Comparison of ENCODE assay signal across 2 cellular contexts in the genomic region with DNA sequence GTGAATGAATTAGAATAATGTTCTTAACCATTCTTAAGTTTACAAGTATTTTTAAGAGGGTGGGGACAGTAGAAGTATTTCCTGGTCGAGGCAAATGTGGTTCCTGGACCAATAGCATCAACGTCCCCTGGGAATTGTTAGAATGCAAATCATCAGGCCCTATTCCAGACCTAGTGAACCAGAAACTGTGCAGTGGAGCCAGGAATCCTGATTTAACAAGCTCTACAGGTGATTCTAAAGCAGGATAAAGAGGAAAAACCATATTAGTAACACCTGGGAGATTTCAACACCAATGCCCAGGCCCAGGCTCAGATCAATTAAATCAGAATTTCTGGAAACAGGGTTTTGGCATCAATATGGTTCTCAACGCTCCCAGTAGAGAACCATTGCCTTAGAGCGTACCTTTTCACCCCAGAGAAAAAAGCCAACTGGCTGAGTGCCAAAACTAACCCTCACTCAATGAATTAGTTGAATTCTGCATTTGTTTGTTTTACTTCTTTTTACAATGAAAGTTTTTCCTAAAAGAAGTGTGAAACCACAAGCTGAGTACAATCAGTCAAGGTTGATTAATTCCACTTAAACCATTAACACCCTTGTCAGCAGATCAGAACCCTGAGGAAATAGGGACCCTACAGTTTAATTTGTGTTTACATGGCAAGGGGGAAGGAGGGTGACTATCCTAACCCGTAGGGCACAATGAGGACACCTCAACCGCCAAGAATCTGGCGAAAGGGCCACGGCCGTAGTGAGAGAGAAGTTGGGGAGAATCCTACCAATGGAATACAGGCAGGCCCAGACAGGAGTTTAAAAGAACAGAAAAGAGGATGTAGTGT.
TF ChIP-seq lines count a peak whose summit lies in the region.

No MANE protein-coding gene starts in this region.

TF ChIP-seq in HEK293, 187 proteins besides CTCF, POLR2A, EP300 and RAD21 (continued from another document):
- peak; percentile 72 for TF ChIP-seq OSR2 (tag by site-specific recombination; IDR thresholded peaks at IDR 0.05)
- peak; percentile 25; the same call in 1 of the 2 replicates for TF ChIP-seq ZNF561 (tag by site-specific recombination; IDR thresholded peaks at IDR 0.05; ENCODE audit: borderline replicate concordance)
- TF ChIP-seq ZNF585B (tag by site-specific recombination; IDR thresholded peaks at IDR 0.05) = peak; percentile 25; the same call in 1 of the 2 replicates
- TF ChIP-seq ZFHX2 (tag by site-specific recombination; conservative IDR thresholded peaks at IDR 0.05) = no peak
- TF ChIP-seq ZNF366 (tag by site-specific recombination; conservative IDR thresholded peaks at IDR 0.05) = 0 out of 2 replicates have a peak, but pooled peaks have one; percentile 16
- TF ChIP-seq, protein P1, sequence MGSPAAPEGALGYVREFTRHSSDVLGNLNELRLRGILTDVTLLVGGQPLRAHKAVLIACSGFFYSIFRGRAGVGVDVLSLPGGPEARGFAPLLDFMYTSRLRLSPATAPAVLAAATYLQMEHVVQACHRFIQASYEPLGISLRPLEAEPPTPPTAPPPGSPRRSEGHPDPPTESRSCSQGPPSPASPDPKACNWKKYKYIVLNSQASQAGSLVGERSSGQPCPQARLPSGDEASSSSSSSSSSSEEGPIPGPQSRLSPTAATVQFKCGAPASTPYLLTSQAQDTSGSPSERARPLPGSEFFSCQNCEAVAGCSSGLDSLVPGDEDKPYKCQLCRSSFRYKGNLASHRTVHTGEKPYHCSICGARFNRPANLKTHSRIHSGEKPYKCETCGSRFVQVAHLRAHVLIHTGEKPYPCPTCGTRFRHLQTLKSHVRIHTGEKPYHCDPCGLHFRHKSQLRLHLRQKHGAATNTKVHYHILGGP (tag by site-specific recombination; IDR thresholded peaks at IDR 0.05) = 0 out of 2 replicates have a peak, but pooled peaks have one; percentile 18
- TF ChIP-seq SCRT2 (tag by site-specific recombination; IDR thresholded peaks at IDR 0.05) = peak; percentile 38; the same call in 1 of the 2 replicates
- no peak for TF ChIP-seq ZNF707 (tag by site-specific recombination; IDR thresholded peaks at IDR 0.05)
- peak; percentile 45; the same call in 1 of the 2 replicates for TF ChIP-seq FEZF1 (tag by site-specific recombination; IDR thresholded peaks at IDR 0.05)
- TF ChIP-seq, protein P2, sequence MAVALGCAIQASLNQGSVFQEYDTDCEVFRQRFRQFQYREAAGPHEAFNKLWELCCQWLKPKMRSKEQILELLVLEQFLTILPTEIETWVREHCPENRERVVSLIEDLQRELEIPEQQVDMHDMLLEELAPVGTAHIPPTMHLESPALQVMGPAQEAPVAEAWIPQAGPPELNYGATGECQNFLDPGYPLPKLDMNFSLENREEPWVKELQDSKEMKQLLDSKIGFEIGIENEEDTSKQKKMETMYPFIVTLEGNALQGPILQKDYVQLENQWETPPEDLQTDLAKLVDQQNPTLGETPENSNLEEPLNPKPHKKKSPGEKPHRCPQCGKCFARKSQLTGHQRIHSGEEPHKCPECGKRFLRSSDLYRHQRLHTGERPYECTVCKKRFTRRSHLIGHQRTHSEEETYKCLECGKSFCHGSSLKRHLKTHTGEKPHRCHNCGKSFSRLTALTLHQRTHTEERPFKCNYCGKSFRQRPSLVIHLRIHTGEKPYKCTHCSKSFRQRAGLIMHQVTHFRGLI (tag by site-specific recombination; IDR thresholded peaks at IDR 0.05) = no peak
- TF ChIP-seq ZNF664 (tag by site-specific recombination; IDR thresholded peaks at IDR 0.05) = no peak
- TF ChIP-seq ZNF626 (tag by site-specific recombination; IDR thresholded peaks at IDR 0.05) = no peak
- 0 out of 2 replicates have a peak, but pooled peaks have one; percentile 33 for TF ChIP-seq IKZF3 (tag by site-specific recombination; IDR thresholded peaks at IDR 0.05)
- peak; percentile 65; the same call in 1 of the 2 replicates for TF ChIP-seq ZNF350 (tag by site-specific recombination; IDR thresholded peaks at IDR 0.05)
- TF ChIP-seq ZNF843 (tag by site-specific recombination; IDR thresholded peaks at IDR 0.05) = peak; percentile 35; the same call in 1 of the 2 replicates
TF ChIP-seq in HEK293: peak in this region for 12.

TF ChIP-seq in HepG2, 621 proteins besides CTCF, POLR2A, EP300 and RAD21 (continued from another document and continues in another):
- TF ChIP-seq RBM22 (optimal IDR thresholded peaks at IDR 0.05; ENCODE audit: low read length) = peak; percentile 63
- TF ChIP-seq ZNF614 (CRISPR knock-in tag; IDR thresholded peaks at IDR 0.05; ENCODE audit: borderline replicate concordance) = no peak
- no peak for TF ChIP-seq FOXM1 (CRISPR knock-in tag; IDR thresholded peaks at IDR 0.05)
- TF ChIP-seq, protein P3, sequence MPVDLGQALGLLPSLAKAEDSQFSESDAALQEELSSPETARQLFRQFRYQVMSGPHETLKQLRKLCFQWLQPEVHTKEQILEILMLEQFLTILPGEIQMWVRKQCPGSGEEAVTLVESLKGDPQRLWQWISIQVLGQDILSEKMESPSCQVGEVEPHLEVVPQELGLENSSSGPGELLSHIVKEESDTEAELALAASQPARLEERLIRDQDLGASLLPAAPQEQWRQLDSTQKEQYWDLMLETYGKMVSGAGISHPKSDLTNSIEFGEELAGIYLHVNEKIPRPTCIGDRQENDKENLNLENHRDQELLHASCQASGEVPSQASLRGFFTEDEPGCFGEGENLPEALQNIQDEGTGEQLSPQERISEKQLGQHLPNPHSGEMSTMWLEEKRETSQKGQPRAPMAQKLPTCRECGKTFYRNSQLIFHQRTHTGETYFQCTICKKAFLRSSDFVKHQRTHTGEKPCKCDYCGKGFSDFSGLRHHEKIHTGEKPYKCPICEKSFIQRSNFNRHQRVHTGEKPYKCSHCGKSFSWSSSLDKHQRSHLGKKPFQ (CRISPR knock-in tag; IDR thresholded peaks at IDR 0.05; ENCODE audit: insufficient replicate concordance) = no peak
- TF ChIP-seq GTF3A (CRISPR knock-in tag; conservative IDR thresholded peaks at IDR 0.05) = no peak
- TF ChIP-seq SPEN (CRISPR knock-in tag; IDR thresholded peaks at IDR 0.05; ENCODE audit: low read depth) = no peak
- TF ChIP-seq ZNF136 (CRISPR knock-in tag; IDR thresholded peaks at IDR 0.05; ENCODE audit: low read depth) = no peak
- TF ChIP-seq ZNF747 (CRISPR knock-in tag; IDR thresholded peaks at IDR 0.05; ENCODE audit: borderline replicate concordance) = no peak
- TF ChIP-seq, protein P4, sequence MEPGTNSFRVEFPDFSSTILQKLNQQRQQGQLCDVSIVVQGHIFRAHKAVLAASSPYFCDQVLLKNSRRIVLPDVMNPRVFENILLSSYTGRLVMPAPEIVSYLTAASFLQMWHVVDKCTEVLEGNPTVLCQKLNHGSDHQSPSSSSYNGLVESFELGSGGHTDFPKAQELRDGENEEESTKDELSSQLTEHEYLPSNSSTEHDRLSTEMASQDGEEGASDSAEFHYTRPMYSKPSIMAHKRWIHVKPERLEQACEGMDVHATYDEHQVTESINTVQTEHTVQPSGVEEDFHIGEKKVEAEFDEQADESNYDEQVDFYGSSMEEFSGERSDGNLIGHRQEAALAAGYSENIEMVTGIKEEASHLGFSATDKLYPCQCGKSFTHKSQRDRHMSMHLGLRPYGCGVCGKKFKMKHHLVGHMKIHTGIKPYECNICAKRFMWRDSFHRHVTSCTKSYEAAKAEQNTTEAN (CRISPR knock-in tag; conservative IDR thresholded peaks at IDR 0.05) = no peak
- TF ChIP-seq, protein P5, sequence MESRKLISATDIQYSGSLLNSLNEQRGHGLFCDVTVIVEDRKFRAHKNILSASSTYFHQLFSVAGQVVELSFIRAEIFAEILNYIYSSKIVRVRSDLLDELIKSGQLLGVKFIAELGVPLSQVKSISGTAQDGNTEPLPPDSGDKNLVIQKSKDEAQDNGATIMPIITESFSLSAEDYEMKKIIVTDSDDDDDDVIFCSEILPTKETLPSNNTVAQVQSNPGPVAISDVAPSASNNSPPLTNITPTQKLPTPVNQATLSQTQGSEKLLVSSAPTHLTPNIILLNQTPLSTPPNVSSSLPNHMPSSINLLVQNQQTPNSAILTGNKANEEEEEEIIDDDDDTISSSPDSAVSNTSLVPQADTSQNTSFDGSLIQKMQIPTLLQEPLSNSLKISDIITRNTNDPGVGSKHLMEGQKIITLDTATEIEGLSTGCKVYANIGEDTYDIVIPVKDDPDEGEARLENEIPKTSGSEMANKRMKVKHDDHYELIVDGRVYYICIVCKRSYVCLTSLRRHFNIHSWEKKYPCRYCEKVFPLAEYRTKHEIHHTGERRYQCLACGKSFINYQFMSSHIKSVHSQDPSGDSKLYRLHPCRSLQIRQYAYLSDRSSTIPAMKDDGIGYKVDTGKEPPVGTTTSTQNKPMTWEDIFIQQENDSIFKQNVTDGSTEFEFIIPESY (CRISPR knock-in tag; IDR thresholded peaks at IDR 0.05) = peak; percentile 85
- TF ChIP-seq, protein P6, sequence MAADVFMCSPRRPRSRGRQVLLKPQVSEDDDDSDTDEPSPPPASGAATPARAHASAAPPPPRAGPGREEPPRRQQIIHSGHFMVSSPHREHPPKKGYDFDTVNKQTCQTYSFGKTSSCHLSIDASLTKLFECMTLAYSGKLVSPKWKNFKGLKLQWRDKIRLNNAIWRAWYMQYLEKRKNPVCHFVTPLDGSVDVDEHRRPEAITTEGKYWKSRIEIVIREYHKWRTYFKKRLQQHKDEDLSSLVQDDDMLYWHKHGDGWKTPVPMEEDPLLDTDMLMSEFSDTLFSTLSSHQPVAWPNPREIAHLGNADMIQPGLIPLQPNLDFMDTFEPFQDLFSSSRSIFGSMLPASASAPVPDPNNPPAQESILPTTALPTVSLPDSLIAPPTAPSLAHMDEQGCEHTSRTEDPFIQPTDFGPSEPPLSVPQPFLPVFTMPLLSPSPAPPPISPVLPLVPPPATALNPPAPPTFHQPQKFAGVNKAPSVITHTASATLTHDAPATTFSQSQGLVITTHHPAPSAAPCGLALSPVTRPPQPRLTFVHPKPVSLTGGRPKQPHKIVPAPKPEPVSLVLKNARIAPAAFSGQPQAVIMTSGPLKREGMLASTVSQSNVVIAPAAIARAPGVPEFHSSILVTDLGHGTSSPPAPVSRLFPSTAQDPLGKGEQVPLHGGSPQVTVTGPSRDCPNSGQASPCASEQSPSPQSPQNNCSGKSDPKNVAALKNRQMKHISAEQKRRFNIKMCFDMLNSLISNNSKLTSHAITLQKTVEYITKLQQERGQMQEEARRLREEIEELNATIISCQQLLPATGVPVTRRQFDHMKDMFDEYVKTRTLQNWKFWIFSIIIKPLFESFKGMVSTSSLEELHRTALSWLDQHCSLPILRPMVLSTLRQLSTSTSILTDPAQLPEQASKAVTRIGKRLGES (CRISPR knock-in tag; IDR thresholded peaks at IDR 0.05; ENCODE audit: borderline replicate concordance) = no peak
- TF ChIP-seq, protein P7, sequence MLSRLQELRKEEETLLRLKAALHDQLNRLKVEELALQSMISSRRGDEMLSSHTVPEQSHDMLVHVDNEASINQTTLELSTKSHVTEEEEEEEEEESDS (CRISPR knock-in tag; IDR thresholded peaks at IDR 0.05; ENCODE audit: borderline replicate concordance) = no peak
- no peak for TF ChIP-seq IRF2 (CRISPR knock-in tag; IDR thresholded peaks at IDR 0.05)
- TF ChIP-seq, protein P8, sequence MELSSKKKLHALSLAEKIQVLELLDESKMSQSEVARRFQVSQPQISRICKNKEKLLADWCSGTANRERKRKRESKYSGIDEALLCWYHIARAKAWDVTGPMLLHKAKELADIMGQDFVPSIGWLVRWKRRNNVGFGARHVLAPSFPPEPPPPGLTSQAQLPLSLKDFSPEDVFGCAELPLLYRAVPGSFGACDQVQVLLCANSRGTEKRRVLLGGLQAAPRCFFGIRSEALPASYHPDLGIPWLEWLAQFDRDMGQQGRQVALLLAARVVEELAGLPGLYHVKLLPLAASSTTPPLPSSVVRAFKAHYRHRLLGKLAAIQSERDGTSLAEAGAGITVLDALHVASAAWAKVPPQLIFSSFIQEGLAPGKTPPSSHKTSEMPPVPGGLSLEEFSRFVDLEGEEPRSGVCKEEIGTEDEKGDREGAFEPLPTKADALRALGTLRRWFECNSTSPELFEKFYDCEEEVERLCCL (CRISPR knock-in tag; IDR thresholded peaks at IDR 0.05; ENCODE audit: borderline replicate concordance) = no peak
- peak; percentile 64 for TF ChIP-seq RBFOX2 (IDR thresholded peaks at IDR 0.05; ENCODE audit: low read depth, low read length)
- TF ChIP-seq, protein P9, sequence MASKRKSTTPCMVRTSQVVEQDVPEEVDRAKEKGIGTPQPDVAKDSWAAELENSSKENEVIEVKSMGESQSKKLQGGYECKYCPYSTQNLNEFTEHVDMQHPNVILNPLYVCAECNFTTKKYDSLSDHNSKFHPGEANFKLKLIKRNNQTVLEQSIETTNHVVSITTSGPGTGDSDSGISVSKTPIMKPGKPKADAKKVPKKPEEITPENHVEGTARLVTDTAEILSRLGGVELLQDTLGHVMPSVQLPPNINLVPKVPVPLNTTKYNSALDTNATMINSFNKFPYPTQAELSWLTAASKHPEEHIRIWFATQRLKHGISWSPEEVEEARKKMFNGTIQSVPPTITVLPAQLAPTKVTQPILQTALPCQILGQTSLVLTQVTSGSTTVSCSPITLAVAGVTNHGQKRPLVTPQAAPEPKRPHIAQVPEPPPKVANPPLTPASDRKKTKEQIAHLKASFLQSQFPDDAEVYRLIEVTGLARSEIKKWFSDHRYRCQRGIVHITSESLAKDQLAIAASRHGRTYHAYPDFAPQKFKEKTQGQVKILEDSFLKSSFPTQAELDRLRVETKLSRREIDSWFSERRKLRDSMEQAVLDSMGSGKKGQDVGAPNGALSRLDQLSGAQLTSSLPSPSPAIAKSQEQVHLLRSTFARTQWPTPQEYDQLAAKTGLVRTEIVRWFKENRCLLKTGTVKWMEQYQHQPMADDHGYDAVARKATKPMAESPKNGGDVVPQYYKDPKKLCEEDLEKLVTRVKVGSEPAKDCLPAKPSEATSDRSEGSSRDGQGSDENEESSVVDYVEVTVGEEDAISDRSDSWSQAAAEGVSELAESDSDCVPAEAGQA (IDR thresholded peaks at IDR 0.05; ENCODE audit: low read depth) = no peak
- TF ChIP-seq, protein P9 (CRISPR knock-in tag; IDR thresholded peaks at IDR 0.05; ENCODE audit: borderline replicate concordance) = no peak
- no peak for TF ChIP-seq SNAPC2 (CRISPR knock-in tag; IDR thresholded peaks at IDR 0.05)
- 0 out of 2 replicates have a peak, but pooled peaks have one; percentile 6 for TF ChIP-seq ZNF644 (CRISPR knock-in tag; IDR thresholded peaks at IDR 0.05; ENCODE audit: low read depth)
- TF ChIP-seq FIP1L1 (IDR thresholded peaks at IDR 0.05; ENCODE audit: borderline replicate concordance, insufficient read depth, low read depth, low read length) = no peak
- TF ChIP-seq POLR2G (IDR thresholded peaks at IDR 0.05; ENCODE audit: low read depth, low read length) = peak; percentile 48; the same call in 1 of the 2 replicates
- no peak for TF ChIP-seq ATF7-NPFF (CRISPR knock-in tag; IDR thresholded peaks at IDR 0.05; ENCODE audit: low read depth)
- TF ChIP-seq, protein P10, sequence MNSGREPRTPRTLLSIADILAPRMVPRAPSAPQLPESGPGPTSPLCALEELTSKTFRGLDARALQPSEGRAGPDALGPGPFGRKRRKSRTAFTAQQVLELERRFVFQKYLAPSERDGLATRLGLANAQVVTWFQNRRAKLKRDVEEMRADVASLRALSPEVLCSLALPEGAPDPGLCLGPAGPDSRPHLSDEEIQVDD (CRISPR knock-in tag; IDR thresholded peaks at IDR 0.05; ENCODE audit: borderline replicate concordance) = no peak
